Comparison of ENCODE assay signal across 26 cellular contexts in the genomic region with DNA sequence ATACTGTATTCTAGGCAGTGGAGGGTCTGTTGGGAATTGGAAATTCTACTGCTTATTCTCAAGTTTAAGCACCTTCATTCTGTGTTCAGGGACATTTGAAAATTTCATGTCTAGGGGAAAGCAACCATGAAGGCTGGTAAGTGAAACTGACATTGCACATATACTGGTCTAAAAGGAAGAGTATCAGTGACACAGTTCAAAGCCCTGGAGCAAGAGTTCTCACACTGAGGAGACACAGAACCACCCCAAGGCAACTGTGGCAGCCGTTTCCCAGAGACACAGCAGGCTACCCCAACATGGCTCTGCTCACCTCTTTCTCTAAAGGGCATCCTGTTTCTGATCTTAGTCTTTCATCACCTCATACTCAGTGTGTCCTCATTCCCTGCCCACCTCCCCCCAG.
DNase-seq lines count a peak whose midpoint lies in the region; ATAC-seq and TF ChIP-seq lines count a peak whose summit lies in the region.
"Had no signal": no experiment of that assay in that cellular context is flagged by ENCODE, and none has a peak within 500 bp of the region (broad histone marks: within the 10 kb centered on the region; RNA-seq: fewer than 3 reads in every experiment).

No MANE protein-coding gene starts in this region.

- H3K9me3 ChIP-seq in stomach, result no peaks in the 10 kb centered on the region
- no peaks in the 10 kb centered on the region for H3K9me3 ChIP-seq in testis
- H3K9me3 ChIP-seq: upper lobe of right lung had no signal

- H3K4me3 ChIP-seq in stomach (no peak overlapping the region), testis (no peak overlapping the region)
- H3K4me3 ChIP-seq: PC-9, upper lobe of right lung had no signal

- no peak for TF ChIP-seq EP300 in stomach (IDR thresholded peaks at IDR 0.05)

- H3K27me3 ChIP-seq in stomach (no peaks in the 10 kb centered on the region), testis (no peaks in the 10 kb centered on the region)
- H3K27me3 ChIP-seq: upper lobe of right lung had no signal

- intact Hi-C loops in stomach (cut with DNase I; ENCODE audit: low total_unique reads) (no loop called here), testis (cut with DNase I; ENCODE audit: low total_unique reads) (no loop called here)

- peak; percentile 46 for DNase-seq in NCI-H2171 treated with DMSO at 0.1 percent for 48 hours (lab: John Stamatoyannopoulos, UW)
- no peak for DNase-seq in NCI-H2171 (lab: John Stamatoyannopoulos, UW)
- no peak for DNase-seq in stomach
- no peak for DNase-seq in testis
- no peak for DNase-seq in SHP77 (lab: John Stamatoyannopoulos, UW)
- DNase-seq: activated CD4-positive, alpha-beta memory T cell treated with anti-CD3 and anti-CD28 coated beads, Interleukin-2, amount 10 ng/mL, durations not matched to agents 7 days and 5 days; caudate nucleus; CD8-positive, alpha-beta memory T cell; dermis blood vessel endothelial cell; GF-D8; KG1; left ventricle myocardium superior; midbrain; naive thymus-derived CD8-positive, alpha-beta T cell; NCI-H1436; NK-92 treated with Interleukin-12 subunit alpha and Interleukin-12 subunit beta, amount 100 ng/mL, for 24 hours; PC-9; Right ventricle myocardium superior; small intestine; stimulated activated CD4-positive, alpha-beta T cell treated with anti-CD3 and anti-CD28 coated beads, Interleukin-1b, Interleukin-23, amount 100 ng/mL, for 48 hours; substantia nigra; upper lobe of right lung had no signal

- TF ChIP-seq POLR2A in stomach (IDR thresholded peaks at IDR 0.05) (no peak), testis (IDR thresholded peaks at IDR 0.05) (no peak)

- peak overlapping the region; percentile 19 for H3K27ac ChIP-seq in cingulate gyrus (ENCODE audit: low read depth, low read length)
- H3K27ac ChIP-seq in stomach, result no peak overlapping the region
- H3K27ac ChIP-seq in testis, result no peak overlapping the region
- H3K27ac ChIP-seq: PC-9, upper lobe of right lung had no signal

- ATAC-seq in GM21367 (IDR thresholded peaks at IDR 0.05; ENCODE audit: unreplicated experiment) (peak; percentile 69), HG03025 (IDR thresholded peaks at IDR 0.05; ENCODE audit: low FRiP score, unreplicated experiment) (peak; percentile 71)
- ATAC-seq: HCT116; left ventricle myocardium superior; naive thymus-derived CD8-positive, alpha-beta T cell; upper lobe of right lung had no signal

- 30 to 58% (median 42%) methylated on average over 1 of the region's 1 CpG for WGBS in stomach, 5 donors
- WGBS in testis, 2 donors, result 74 to 93% methylated on average over 1 of the region's 1 CpG

- no peaks in the 10 kb centered on the region for H3K36me3 ChIP-seq in stomach
- no peaks in the 10 kb centered on the region for H3K36me3 ChIP-seq in testis (ENCODE audit: low read depth, missing control alignments)
- H3K36me3 ChIP-seq: upper lobe of right lung had no signal

- no peak for TF ChIP-seq CTCF in stomach (IDR thresholded peaks at IDR 0.05)
- no peak for TF ChIP-seq CTCF in testis (IDR thresholded peaks at IDR 0.05)

- H3K4me1 ChIP-seq in stomach (no peaks in the 10 kb centered on the region), testis (no peaks in the 10 kb centered on the region)
- H3K4me1 ChIP-seq: upper lobe of right lung had no signal
